Comparison of ENCODE assay signal across 18 cellular contexts in genomic region chr1:233075045-233075444, GRCh38.
DNase-seq lines count a peak whose midpoint lies in the region; ATAC-seq, FAIRE-seq and TF ChIP-seq lines count a peak whose summit lies in the region.
"Had no signal": no experiment of that assay in that cellular context is flagged by ENCODE, and none has a peak within 500 bp of the region (broad histone marks: within the 10 kb centered on the region; RNA-seq: fewer than 3 reads in every experiment).

No MANE protein-coding gene starts in this region.

- H3K4me3 Mint-ChIP-seq in CD4-positive, alpha-beta T cell, result no peak overlapping the region
- no peak overlapping the region for H3K4me3 Mint-ChIP-seq in T-helper 17 cell
- H3K4me3 Mint-ChIP-seq: CD14-positive monocyte had no signal

- H3K4me3 ChIP-seq in AG10803 (ENCODE audit: low read length), result no peak overlapping the region
- H3K4me3 ChIP-seq: psoas muscle had no signal

- CTCF ChIA-PET in CD4-positive, alpha-beta T cell (lab: Charles Lee), result no interaction called here

- H3K36me3 Mint-ChIP-seq in CD4-positive, alpha-beta T cell (ENCODE audit: low read depth), result peaks cover 42% of the 10 kb centered on the region
- H3K36me3 Mint-ChIP-seq in T-helper 17 cell (ENCODE audit: low read depth), result no peaks in the 10 kb centered on the region

- peak; percentile 39 for FAIRE-seq in endometrium (lab: Jason Lieb, UNC)
- FAIRE-seq: urothelium cell line had no signal

- H3K27ac Mint-ChIP-seq in CD4-positive, alpha-beta T cell, result no peak overlapping the region
- H3K27ac Mint-ChIP-seq in T-helper 17 cell, result no peak overlapping the region
- H3K27ac Mint-ChIP-seq: CD14-positive monocyte had no signal

- DNase-seq in AG10803 (ENCODE audit: low read depth) (peak; percentile 92), HT1080 (ENCODE audit: low read depth) (peak; percentile 71), left kidney (ENCODE audit: low read depth, low spot score) (peak; percentile 54), NCI-H748 treated with DMSO at 0.1 percent for 48 hours (lab: John Stamatoyannopoulos, UW) (no peak), T-helper 17 cell (no peak), DMS53 treated with DMSO at 0.1 percent for 48 hours (lab: John Stamatoyannopoulos, UW; ENCODE audit: unreplicated experiment) (no peak)
- no peak for DNase-seq in CD4-positive, alpha-beta T cell
- DNase-seq: activated CD8-positive, alpha-beta memory T cell treated with anti-CD3 and anti-CD28 coated beads for 24 hours; activated naive CD4-positive, alpha-beta T cell; caudate nucleus; erythroblast; NCI-H1436; NCI-H774; psoas muscle; SIG-M5 had no signal

- intact Hi-C loops in CD4-positive, alpha-beta T cell (cut with DNase I, micrococcal nuclease), result no loop called here

- H3K27me3 ChIP-seq in CD4-positive, alpha-beta T cell (ENCODE audit: control insufficient read depth, insufficient read depth, low read length), result no peaks in the 10 kb centered on the region

- POLR2A ChIA-PET in CD4-positive, alpha-beta T cell (lab: Charles Lee), result no interaction called here

- peaks cover 2% of the 10 kb centered on the region for H3K9me3 Mint-ChIP-seq in CD4-positive, alpha-beta T cell

- H3K9me3 ChIP-seq in CD4-positive, alpha-beta T cell (ENCODE audit: control insufficient read depth, low read length), result no peaks in the 10 kb centered on the region
- H3K9me3 ChIP-seq in T-helper 17 cell (ENCODE audit: control insufficient read depth, low read length, poor library complexity, severe bottlenecking), result no peaks in the 10 kb centered on the region
- H3K9me3 ChIP-seq: psoas muscle had no signal

- TF ChIP-seq CTCF in AG10803 (conservative IDR thresholded peaks at IDR 0.05; ENCODE audit: low read length), result no peak
- no peak for TF ChIP-seq CTCF in CD4-positive, alpha-beta T cell (IDR thresholded peaks at IDR 0.05)

- H3K27me3 Mint-ChIP-seq in CD4-positive, alpha-beta T cell, result no peaks in the 10 kb centered on the region
- no peaks in the 10 kb centered on the region for H3K27me3 Mint-ChIP-seq in T-helper 17 cell

- H3K27ac ChIP-seq in CD4-positive, alpha-beta T cell (ENCODE audit: low read depth, low read length), result no peak overlapping the region
- H3K27ac ChIP-seq: psoas muscle had no signal

- no peaks in the 10 kb centered on the region for H3K4me1 Mint-ChIP-seq in CD4-positive, alpha-beta T cell (ENCODE audit: low read depth)
- no peaks in the 10 kb centered on the region for H3K4me1 Mint-ChIP-seq in T-helper 17 cell
- H3K4me1 Mint-ChIP-seq: CD14-positive monocyte had no signal

- no peak for ATAC-seq in CD4-positive, alpha-beta T cell (ENCODE audit: poor library complexity)
- ATAC-seq in T-helper 17 cell, result no peak
- ATAC-seq: psoas muscle had no signal

Comparison
In these comparisons a context has a peak if more than half of its experiments do, and no peak if none do; other contexts are left out.
1. DNase-seq: peak in AG10803 (single experiment), HT1080 (single experiment) and left kidney (single experiment); none in CD4-positive, alpha-beta T cell (0 of 10), NCI-H748 treated with DMSO at 0.1 percent for 48 hours (single experiment), T-helper 17 cell (0 of 3) and DMS53 treated with DMSO at 0.1 percent for 48 hours (single experiment).